Comparison of ENCODE assay signal across 14 cellular contexts in the genomic region with DNA sequence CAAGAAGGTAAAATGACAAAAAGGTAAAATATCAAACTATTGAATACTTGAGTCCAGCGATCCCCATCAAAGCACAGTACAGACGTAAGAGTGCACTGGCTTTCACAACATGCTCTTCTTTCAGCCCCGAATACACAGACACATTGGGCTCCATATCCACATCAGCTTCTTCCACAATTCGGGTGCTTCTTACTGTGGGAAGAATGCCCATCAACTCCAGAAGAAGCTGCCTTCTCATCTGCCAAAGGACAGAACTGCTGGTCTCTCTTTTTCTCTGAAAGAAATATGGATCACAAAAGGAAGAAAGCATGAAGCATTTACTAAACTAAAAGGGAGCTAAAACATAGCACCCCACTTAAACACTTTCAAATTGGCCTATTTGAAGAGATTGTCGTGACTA. TPM values are rescaled to one million over a fixed set of nuclear protein-coding genes. Genes with fewer than 3 reads are reported as not detected.
DNase-seq lines count a peak whose midpoint lies in the region; ATAC-seq lines count a peak whose summit lies in the region.
"Had no signal": no experiment of that assay in that cellular context is flagged by ENCODE, and none has a peak within 500 bp of the region (broad histone marks: within the 10 kb centered on the region; RNA-seq: fewer than 3 reads in every experiment).

No MANE protein-coding gene starts in this region.

- H3K4me3 Mint-ChIP-seq in activated naive CD4-positive, alpha-beta T cell treated with anti-CD3 and anti-CD28 coated beads, Interleukin-2, amount 50 U/mL, for 24 hours = no peak overlapping the region
- H3K4me3 Mint-ChIP-seq in activated T-helper 17 cell treated with anti-CD3 and anti-CD28 coated beads, Interleukin-2, amount 50 U/mL, for 72 hours = no peak overlapping the region
- H3K4me3 Mint-ChIP-seq: B cell; CD4-positive, CD25-positive, alpha-beta regulatory T cell; CD8-positive, alpha-beta T cell; HFFc6 had no signal

- peaks cover 15% of the 10 kb centered on the region for H3K36me3 Mint-ChIP-seq in activated naive CD4-positive, alpha-beta T cell treated with anti-CD3 and anti-CD28 coated beads, Interleukin-2, amount 50 U/mL, for 24 hours
- peaks cover 14 to 34% of the 10 kb centered on the region in 2 donors for H3K36me3 Mint-ChIP-seq in activated naive CD4-positive, alpha-beta T cell treated with anti-CD3 and anti-CD28 coated beads, Interleukin-2, amount 50 U/mL, for 72 hours
- peaks cover 84% of the 10 kb centered on the region for H3K36me3 Mint-ChIP-seq in activated T-helper 17 cell treated with anti-CD3 and anti-CD28 coated beads, Interleukin-2, amount 50 U/mL, for 72 hours (ENCODE audit: low read depth)

- peak overlapping the region; percentile 48 for H3K27ac Mint-ChIP-seq in activated naive CD4-positive, alpha-beta T cell treated with anti-CD3 and anti-CD28 coated beads, Interleukin-2, amount 50 U/mL, for 24 hours
- H3K27ac Mint-ChIP-seq in activated naive CD4-positive, alpha-beta T cell treated with anti-CD3 and anti-CD28 coated beads, Interleukin-2, amount 50 U/mL, for 72 hours = no peak overlapping the region
- H3K27ac Mint-ChIP-seq in activated T-helper 17 cell treated with anti-CD3 and anti-CD28 coated beads, Interleukin-2, amount 50 U/mL, for 72 hours = peak overlapping the region; percentile 50
- H3K27ac Mint-ChIP-seq: B cell; CD8-positive, alpha-beta T cell; HFFc6 had no signal

- no peaks in the 10 kb centered on the region for H3K27me3 Mint-ChIP-seq in activated naive CD4-positive, alpha-beta T cell treated with anti-CD3 and anti-CD28 coated beads, Interleukin-2, amount 50 U/mL, for 24 hours
- no peaks in the 10 kb centered on the region for H3K27me3 Mint-ChIP-seq in activated T-helper 17 cell treated with anti-CD3 and anti-CD28 coated beads, Interleukin-2, amount 50 U/mL, for 72 hours
- H3K27me3 Mint-ChIP-seq: B cell; CD4-positive, CD25-positive, alpha-beta regulatory T cell had no signal

- no peaks in the 10 kb centered on the region for H3K4me1 Mint-ChIP-seq in activated naive CD4-positive, alpha-beta T cell treated with anti-CD3 and anti-CD28 coated beads, Interleukin-2, amount 50 U/mL, for 24 hours
- peaks cover 4% of the 10 kb centered on the region for H3K4me1 Mint-ChIP-seq in activated T-helper 17 cell treated with anti-CD3 and anti-CD28 coated beads, Interleukin-2, amount 50 U/mL, for 72 hours

- no peak for DNase-seq in activated naive CD4-positive, alpha-beta T cell treated with anti-CD3 and anti-CD28 coated beads, Interleukin-2, amount 50 U/mL, for 72 hours (ENCODE audit: low spot score in 2 of 2)
- DNase-seq in NCI-H69 (lab: John Stamatoyannopoulos, UW) (peak; percentile 3), COLO668 (lab: John Stamatoyannopoulos, UW; ENCODE audit: unreplicated experiment) (no peak)
- DNase-seq: CD4-positive, CD25-positive, alpha-beta regulatory T cell; CD8-positive, alpha-beta T cell; DMS 273 treated with DMSO at 0.1 percent for 48 hours; DMS79; GF-D8; GOT3; HFFc6 had no signal

- H3K9me3 Mint-ChIP-seq in activated naive CD4-positive, alpha-beta T cell treated with anti-CD3 and anti-CD28 coated beads, Interleukin-2, amount 50 U/mL, for 24 hours = no peaks in the 10 kb centered on the region
- H3K9me3 Mint-ChIP-seq in activated naive CD4-positive, alpha-beta T cell treated with anti-CD3 and anti-CD28 coated beads, Interleukin-2, amount 50 U/mL, for 72 hours = no peaks in the 10 kb centered on the region
- no peaks in the 10 kb centered on the region for H3K9me3 Mint-ChIP-seq in activated T-helper 17 cell treated with anti-CD3 and anti-CD28 coated beads, Interleukin-2, amount 50 U/mL, for 72 hours
- H3K9me3 Mint-ChIP-seq: CD4-positive, CD25-positive, alpha-beta regulatory T cell; CD8-positive, alpha-beta T cell; HFFc6 had no signal

- ATAC-seq in activated naive CD4-positive, alpha-beta T cell treated with anti-CD3 and anti-CD28 coated beads, Interleukin-2, amount 50 U/mL, for 72 hours = no peak
- ATAC-seq in activated T-helper 17 cell treated with anti-CD3 and anti-CD28 coated beads, Interleukin-2, amount 50 U/mL, for 72 hours (replicated peaks) = no peak
- ATAC-seq in HG02610 (IDR thresholded peaks at IDR 0.05; ENCODE audit: unreplicated experiment) = no peak
- ATAC-seq: CD8-positive, alpha-beta T cell had no signal

RNA-seq across cellular contexts. Expression of a gene that starts 20.4 kb away (rescaled TPM):
- 10 to 100 TPM; 31.4 to 37.2 TPM for total RNA-seq in activated naive CD4-positive, alpha-beta T cell treated with anti-CD3 and anti-CD28 coated beads, Interleukin-2, amount 50 U/mL, for 72 hours
- 10 to 100 TPM; 32.3 to 34.0 TPM for total RNA-seq in activated T-helper 17 cell treated with anti-CD3 and anti-CD28 coated beads, Interleukin-2, amount 50 U/mL, for 72 hours

RNA-seq across cellular contexts. Expression of a gene that starts 44.0 kb away (rescaled TPM):
- 10 to 100 TPM; 24.1 to 24.3 TPM for total RNA-seq in activated naive CD4-positive, alpha-beta T cell treated with anti-CD3 and anti-CD28 coated beads, Interleukin-2, amount 50 U/mL, for 72 hours
- total RNA-seq in activated T-helper 17 cell treated with anti-CD3 and anti-CD28 coated beads, Interleukin-2, amount 50 U/mL, for 72 hours = 10 to 100 TPM; 19.0 to 21.7 TPM

Comparison
In these comparisons a context has a peak if more than half of its experiments do, and no peak if none do; other contexts are left out.
1. H3K27ac Mint-ChIP-seq: peak in activated naive CD4-positive, alpha-beta T cell treated with anti-CD3 and anti-CD28 coated beads, Interleukin-2, amount 50 U/mL, for 24 hours (single experiment) and activated T-helper 17 cell treated with anti-CD3 and anti-CD28 coated beads, Interleukin-2, amount 50 U/mL, for 72 hours (single experiment); none in activated naive CD4-positive, alpha-beta T cell treated with anti-CD3 and anti-CD28 coated beads, Interleukin-2, amount 50 U/mL, for 72 hours (0 of 2).